Comparison of ENCODE assay signal across 21 cellular contexts in the genomic region with DNA sequence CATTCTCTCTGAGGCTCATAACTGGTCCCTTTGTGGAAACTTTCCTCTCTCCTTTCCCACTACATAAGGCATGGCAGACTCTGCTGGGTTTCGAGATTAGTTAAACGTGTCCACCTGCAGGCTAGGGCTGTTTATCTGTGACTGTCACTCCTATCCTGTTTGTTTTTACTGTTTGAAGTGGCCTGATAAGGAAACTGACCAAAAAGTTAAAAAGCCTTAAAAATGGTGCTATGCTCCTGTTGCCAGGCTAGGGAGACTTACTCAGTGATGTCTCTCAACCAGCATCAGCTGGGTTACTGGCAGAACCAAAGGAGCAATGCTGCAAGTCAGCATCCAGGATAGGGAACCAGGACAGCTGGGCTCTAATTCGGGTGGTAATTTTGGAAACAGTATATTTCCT. TPM values are rescaled to one million over a fixed set of nuclear protein-coding genes. Genes with fewer than 3 reads are reported as not detected.
A peak's percentile ranks its signal among the peaks of the same experiment; 100 is the strongest.
DNase-seq lines count a peak whose midpoint lies in the region; ATAC-seq and TF ChIP-seq lines count a peak whose summit lies in the region.
"Had no signal": no experiment of that assay in that cellular context is flagged by ENCODE, and none has a peak within 500 bp of the region (broad histone marks: within the 10 kb centered on the region; RNA-seq: fewer than 3 reads in every experiment).

No MANE protein-coding gene starts in this region.

- no peaks in the 10 kb centered on the region for H4K20me1 ChIP-seq in PC-3 (ENCODE audit: low read length)

- peak overlapping the region in 3 of 4 donors; percentile 51 to 97 (median 93) for H3K27ac ChIP-seq in gastrocnemius medialis
- no peak overlapping the region for H3K27ac ChIP-seq in PC-3 (ENCODE audit: low read length)
- H3K27ac ChIP-seq: adrenal gland, esophagus squamous epithelium, neural progenitor cell, spleen, suprapubic skin had no signal

- H3K4me1 ChIP-seq in gastrocnemius medialis: peaks cover 25 to 34% of the 10 kb centered on the region in 2 donors
- H3K4me1 ChIP-seq in PC-3 (ENCODE audit: insufficient read depth, low read length): peaks cover 26% of the 10 kb centered on the region

- no peaks in the 10 kb centered on the region for H3K9me3 Mint-ChIP-seq in activated naive CD4-positive, alpha-beta T cell treated with anti-CD3 and anti-CD28 coated beads, Interleukin-2, amount 10 ng/mL, durations not matched to agents 7 days and 5 days
- no peaks in the 10 kb centered on the region for H3K9me3 Mint-ChIP-seq in activated naive CD8-positive, alpha-beta T cell treated with anti-CD3 and anti-CD28 coated beads, Interleukin-2, amount 50 U/mL, for 24 hours
- H3K9me3 Mint-ChIP-seq: neural progenitor cell had no signal

- no peaks in the 10 kb centered on the region for H3K9me2 ChIP-seq in PC-3 (replicated peaks; ENCODE audit: low read length)

- no peak overlapping the region for H3K4me2 ChIP-seq in PC-3 (ENCODE audit: low read length)
- H3K4me2 ChIP-seq: neural progenitor cell had no signal

- in situ Hi-C loops in gastrocnemius medialis (cut with MboI; ENCODE audit: low sequenced_read_pairs in 4 of 4): loop anchor here in 3 of 4 donors (5.0 to 10.0 kb wide), 3 partner anchors 117 to 189 kb away; no protein-coding TSS in a partner anchor

- peaks cover 8% of the 10 kb centered on the region; the same call in 1 of the 2 replicates for H3K79me2 ChIP-seq in PC-3 (ENCODE audit: low read length)

- H3K36me3 Mint-ChIP-seq in activated naive CD4-positive, alpha-beta T cell treated with anti-CD3 and anti-CD28 coated beads, Interleukin-2, amount 10 ng/mL, durations not matched to agents 7 days and 5 days: peaks cover 38% of the 10 kb centered on the region
- peaks cover 36% of the 10 kb centered on the region for H3K36me3 Mint-ChIP-seq in activated naive CD8-positive, alpha-beta T cell treated with anti-CD3 and anti-CD28 coated beads, Interleukin-2, amount 50 U/mL, for 24 hours (ENCODE audit: low read depth)

- intact Hi-C loops in gastrocnemius medialis (cut with DNase I; ENCODE audit: low total_unique reads): no loop called here
- intact Hi-C loops in PC-3 (cut with micrococcal nuclease): no loop called here

- peaks cover 0 to 11% of the 10 kb centered on the region in 2 donors for H3K36me3 ChIP-seq in gastrocnemius medialis
- H3K36me3 ChIP-seq in PC-3 (ENCODE audit: low read depth, low read length): no peaks in the 10 kb centered on the region
- H3K36me3 ChIP-seq: neural progenitor cell had no signal

- TF ChIP-seq POLR2A in gastrocnemius medialis (IDR thresholded peaks at IDR 0.05): no peak

- peaks cover 60% of the 10 kb centered on the region for H3K4me1 Mint-ChIP-seq in activated naive CD4-positive, alpha-beta T cell treated with anti-CD3 and anti-CD28 coated beads, Interleukin-2, amount 10 ng/mL, durations not matched to agents 7 days and 5 days
- peaks cover 51% of the 10 kb centered on the region for H3K4me1 Mint-ChIP-seq in activated naive CD8-positive, alpha-beta T cell treated with anti-CD3 and anti-CD28 coated beads, Interleukin-2, amount 50 U/mL, for 24 hours

- DNase-seq in activated naive CD4-positive, alpha-beta T cell treated with anti-CD3 and anti-CD28 coated beads, Interleukin-2, amount 10 ng/mL, durations not matched to agents 7 days and 5 days: no peak
- DNase-seq in activated naive CD4-positive, alpha-beta T cell treated with anti-CD3 and anti-CD28 coated beads, Interleukin-2, amount 50 U/mL, for 16 hours: no peak
- DNase-seq in OCI-M1 (lab: John Stamatoyannopoulos, UW) (peak; percentile 52), gastrocnemius medialis (no peak), NCI-H345 treated with DMSO at 0.1 percent for 48 hours (lab: John Stamatoyannopoulos, UW; ENCODE audit: unreplicated experiment) (no peak), UCSD-AML1 (lab: John Stamatoyannopoulos, UW; ENCODE audit: unreplicated experiment) (no peak), PC-3 (no peak)
- no peak for DNase-seq in activated naive CD8-positive, alpha-beta T cell treated with anti-CD3 and anti-CD28 coated beads, Interleukin-2, amount 50 U/mL, for 24 hours
- DNase-seq: activated CD4-positive, alpha-beta T cell treated with anti-CD3 and anti-CD28 coated beads for 4 hours; adrenal gland; central memory CD4-positive, alpha-beta T cell; esophagus squamous epithelium; HCEC 1CT; midbrain; NCI-H1436; NCI-H69; SHP77 treated with DMSO at 0.1 percent for 48 hours; spleen had no signal

- ATAC-seq in activated naive CD8-positive, alpha-beta T cell treated with anti-CD3 and anti-CD28 coated beads, Interleukin-2, amount 50 U/mL, for 24 hours: no peak
- ATAC-seq in gastrocnemius medialis (no peak), PC-3 (no peak)
- ATAC-seq: left lobe of liver had no signal

- H3K9me3 ChIP-seq in gastrocnemius medialis (no peaks in the 10 kb centered on the region), PC-3 (ENCODE audit: low read length) (no peaks in the 10 kb centered on the region)
- H3K9me3 ChIP-seq: adrenal gland, esophagus squamous epithelium, spleen, suprapubic skin had no signal

- TF ChIP-seq CTCF in gastrocnemius medialis (IDR thresholded peaks at IDR 0.05 in 4 of 5, conservative IDR thresholded peaks at IDR 0.05 in 1 of 5) (no peak), PC-3 (conservative IDR thresholded peaks at IDR 0.05; ENCODE audit: low read depth, low read length) (no peak)

- peak overlapping the region; percentile 100 for H3K27ac Mint-ChIP-seq in activated naive CD4-positive, alpha-beta T cell treated with anti-CD3 and anti-CD28 coated beads, Interleukin-2, amount 10 ng/mL, durations not matched to agents 7 days and 5 days
- H3K27ac Mint-ChIP-seq in activated naive CD8-positive, alpha-beta T cell treated with anti-CD3 and anti-CD28 coated beads, Interleukin-2, amount 50 U/mL, for 24 hours: peak overlapping the region; percentile 94
- H3K27ac Mint-ChIP-seq: neural progenitor cell had no signal

- no TSS peak for BruUV-seq in PC-3 (replicated peaks; lab: Mats Ljungman, UMichigan)

- no peaks in the 10 kb centered on the region for H3K27me3 ChIP-seq in gastrocnemius medialis
- H3K27me3 ChIP-seq in PC-3 (ENCODE audit: low read length): no peaks in the 10 kb centered on the region
- H3K27me3 ChIP-seq: adrenal gland, esophagus squamous epithelium, neural progenitor cell, spleen, suprapubic skin had no signal

- H3K4me3 ChIP-seq in gastrocnemius medialis: no peak overlapping the region
- H3K4me3 ChIP-seq in PC-3 (ENCODE audit: low read length): no peak overlapping the region
- H3K4me3 ChIP-seq: adrenal gland, esophagus squamous epithelium, neural progenitor cell, spleen, suprapubic skin had no signal

- peaks cover under 1% of the 10 kb centered on the region for H3F3A ChIP-seq in PC-3 (ENCODE audit: low read length, unreplicated experiment)

- peak overlapping the region; percentile 78 for H3K4me3 Mint-ChIP-seq in activated naive CD4-positive, alpha-beta T cell treated with anti-CD3 and anti-CD28 coated beads, Interleukin-2, amount 10 ng/mL, durations not matched to agents 7 days and 5 days
- peak overlapping the region; percentile 85 for H3K4me3 Mint-ChIP-seq in activated naive CD8-positive, alpha-beta T cell treated with anti-CD3 and anti-CD28 coated beads, Interleukin-2, amount 50 U/mL, for 24 hours

- no peak overlapping the region for H3K9ac ChIP-seq in PC-3 (ENCODE audit: low read length)
- H3K9ac ChIP-seq: neural progenitor cell had no signal

- H3K27me3 Mint-ChIP-seq in activated naive CD4-positive, alpha-beta T cell treated with anti-CD3 and anti-CD28 coated beads, Interleukin-2, amount 10 ng/mL, durations not matched to agents 7 days and 5 days: peaks cover 4% of the 10 kb centered on the region
- H3K27me3 Mint-ChIP-seq in activated naive CD8-positive, alpha-beta T cell treated with anti-CD3 and anti-CD28 coated beads, Interleukin-2, amount 50 U/mL, for 24 hours: peaks cover 1% of the 10 kb centered on the region

- H2AFZ ChIP-seq in PC-3 (ENCODE audit: low read length): no peak overlapping the region
- H2AFZ ChIP-seq: neural progenitor cell had no signal

- POLR2A ChIA-PET in PC-3 (lab: Charles Lee; ENCODE audit: unreplicated experiment): no interaction called here

- CTCF ChIA-PET in activated naive CD4-positive, alpha-beta T cell treated with anti-CD3 and anti-CD28 coated beads, Interleukin-2, amount 10 ng/mL, durations not matched to agents 7 days and 5 days (lab: Charles Lee): interaction anchor here (0.9 to 5.8 kb wide), 9 partner anchors 8 to 291 kb away, joined by 3 to 211 read pairs (median 28); no protein-coding TSS in a partner anchor
- CTCF ChIA-PET in PC-3 (lab: Charles Lee): no interaction called here

RNA-seq across cellular contexts. Expression of gene PIGV, which starts 3.9 kb away (rescaled TPM):
- total RNA-seq in gastrocnemius medialis: 10 to 100 TPM in 1 of 4 donors, 1 to 10 TPM in 3; 2.9 to 16.0 (median 5.8) TPM
- total RNA-seq in PC-3 (2014; rRNA removed): 6.0 and 8.8 TPM in 2 replicates

RNA-seq across cellular contexts. Expression of gene ZDHHC18, which starts 34.9 kb away (rescaled TPM):
- total RNA-seq in gastrocnemius medialis: 10 to 100 TPM in 3 of 4 donors, 1 to 10 TPM in 1; 8.1 to 16.3 (median 12.5) TPM
- 18.1 and 26.9 TPM in 2 replicates for total RNA-seq in PC-3 (2014; rRNA removed)
